ENCODE assay signal across 21 cellular contexts in the genomic region with DNA sequence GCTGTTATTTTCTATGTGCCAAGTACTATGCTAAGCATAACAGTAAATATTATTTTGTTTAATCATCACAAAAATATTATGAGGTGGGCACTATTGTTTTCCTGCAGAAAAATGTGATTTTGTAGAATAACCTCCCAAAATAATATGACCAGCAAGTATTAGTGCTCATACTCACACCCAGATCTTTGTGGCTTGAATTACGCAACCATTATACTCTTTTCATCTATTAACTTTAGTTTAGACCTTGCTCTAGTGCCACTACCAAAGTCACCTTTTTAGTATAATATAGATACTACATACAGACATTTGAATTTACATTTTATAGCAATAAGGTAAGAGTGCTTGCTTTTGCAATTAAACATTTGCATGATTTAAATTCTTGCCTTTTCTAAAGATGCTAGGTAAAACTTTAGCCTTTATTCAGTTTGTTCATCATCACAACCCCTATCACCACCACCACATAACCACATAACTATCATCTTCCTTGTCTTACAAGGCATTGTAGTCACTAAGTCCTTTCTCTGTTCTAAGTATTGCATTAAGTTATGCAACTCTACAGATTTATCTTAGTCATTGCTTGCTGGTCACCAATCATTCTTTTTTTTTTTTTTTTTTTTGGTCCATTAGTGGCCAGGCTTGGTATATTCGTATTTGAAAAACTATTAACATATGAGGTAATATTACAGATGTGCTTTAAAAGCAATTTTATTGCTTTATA.
DNase-seq lines count a peak whose midpoint lies in the region; ATAC-seq and TF ChIP-seq lines count a peak whose summit lies in the region.
"Had no signal": no experiment of that assay in that cellular context is flagged by ENCODE, and none has a peak within 500 bp of the region (broad histone marks: within the 10 kb centered on the region; RNA-seq: fewer than 3 reads in every experiment).

No MANE protein-coding gene starts in this region.

- H3K4ac ChIP-seq in trophoblast cell (ENCODE audit: low read depth, low read length): no peak overlapping the region

- no peak overlapping the region for H4K8ac ChIP-seq in trophoblast cell (ENCODE audit: low read depth, low read length)

- DNase-seq in HS-5 (ENCODE audit: low read depth) (peak; percentile 2), NOMO-1 (lab: John Stamatoyannopoulos, UW; ENCODE audit: unreplicated experiment in 2 of 2) (peak; percentile 81 to 93), choroid plexus epithelial cell (ENCODE audit: low read depth) (peak; percentile 0), trophoblast cell (peak; percentile 12 to 35), KG1 (lab: John Stamatoyannopoulos, UW) (no peak), NCI-H1417 (lab: John Stamatoyannopoulos, UW) (no peak)
- no peak for DNase-seq in activated CD4-positive, alpha-beta T cell treated with anti-CD3 and anti-CD28 coated beads for 4 hours
- DNase-seq: activated CD4-positive, alpha-beta T cell treated with anti-CD3 and anti-CD28 coated beads, Interleukin-2, amount 10 ng/mL, durations not matched to agents 7 days and 5 days; activated CD8-positive, alpha-beta memory T cell treated with anti-CD3 and anti-CD28 coated beads, Interleukin-2, amount 50 U/mL, for 4 hours; activated effector memory CD4-positive, alpha-beta T cell treated with anti-CD3 and anti-CD28 coated beads, Interleukin-2, amount 50 U/mL, for 16 hours; adrenal gland; NCI-H1105 treated with DMSO at 0.1 percent for 48 hours; NCI-H526; posterior cingulate gyrus; stimulated activated CD4-positive, alpha-beta T cell treated with anti-CD3 and anti-CD28 coated beads, Interleukin-2, amount 100 ng/mL, for 48 hours had no signal

- H3K27ac ChIP-seq in trophoblast cell (ENCODE audit: low read depth, low read length): no peak overlapping the region
- H3K27ac ChIP-seq: adrenal gland, epithelial cell of prostate, HL-60, skin epidermis had no signal

- no peaks in the 10 kb centered on the region for H3K27me3 ChIP-seq in trophoblast cell (ENCODE audit: insufficient read depth, low read length)
- H3K27me3 ChIP-seq: adrenal gland had no signal

- H3K9me3 ChIP-seq in trophoblast cell (ENCODE audit: insufficient read depth, low read depth, low read length): no peaks in the 10 kb centered on the region
- H3K9me3 ChIP-seq: adrenal gland had no signal

- ATAC-seq in GM19455 (IDR thresholded peaks at IDR 0.05; ENCODE audit: unreplicated experiment): no peak
- ATAC-seq: HCT116; natural killer cell treated with Interleukin-12 subunit alpha and Interleukin-12 subunit beta and Interleukin-15 and Interleukin-18, amount 100 ng/mL, for 72 hours had no signal

- no peaks in the 10 kb centered on the region for H3K4me1 ChIP-seq in trophoblast cell (ENCODE audit: control insufficient read depth in 1 of 2, insufficient read depth in 2 of 2, low read length in 2 of 2)
- H3K4me1 ChIP-seq: adrenal gland had no signal

- H3K4me2 ChIP-seq in trophoblast cell (ENCODE audit: low read length): no peak overlapping the region

- no peaks in the 10 kb centered on the region for H3K79me2 ChIP-seq in trophoblast cell (ENCODE audit: control insufficient read depth, insufficient read depth, low read length, poor library complexity)

- no peak overlapping the region for H2AK5ac ChIP-seq in trophoblast cell (ENCODE audit: low read length)

- no peak overlapping the region for H2BK120ac ChIP-seq in trophoblast cell (ENCODE audit: insufficient read depth, low read length, poor library complexity)

- no peaks in the 10 kb centered on the region for H3K79me1 ChIP-seq in trophoblast cell (ENCODE audit: low read length)

- no peak overlapping the region for H4K12ac ChIP-seq in trophoblast cell (ENCODE audit: low read depth, low read length)

- H3K4me3 ChIP-seq in choroid plexus epithelial cell (ENCODE audit: low read depth, low read length) (no peak overlapping the region), trophoblast cell (ENCODE audit: low read depth, low read length) (no peak overlapping the region)
- H3K4me3 ChIP-seq: adrenal gland, skin epidermis had no signal

- no peak overlapping the region for H3K14ac ChIP-seq in trophoblast cell (ENCODE audit: low read length)

- no peak overlapping the region for H4K91ac ChIP-seq in trophoblast cell (ENCODE audit: low read depth, low read length)

- no peak overlapping the region for H2BK5ac ChIP-seq in trophoblast cell (ENCODE audit: low read depth, low read length, poor library complexity)

- no peak overlapping the region for H3K9ac ChIP-seq in trophoblast cell (ENCODE audit: low read length)

- TF ChIP-seq CTCF in choroid plexus epithelial cell (conservative IDR thresholded peaks at IDR 0.05; ENCODE audit: low read depth, low read length): no peak

- no peak overlapping the region for H3K23ac ChIP-seq in trophoblast cell (ENCODE audit: low read length)

- no peak overlapping the region for H3K18ac ChIP-seq in trophoblast cell (ENCODE audit: low read length)

- H2BK12ac ChIP-seq in trophoblast cell (ENCODE audit: low read length): no peak overlapping the region

- WGBS in trophoblast cell (ENCODE audit: extremely low coverage, insufficient coverage, insufficient read length): no CpG with 5 or more reads among the region's 2 CpGs

- H2AFZ ChIP-seq in trophoblast cell (ENCODE audit: insufficient read depth, low read length, poor library complexity): no peak overlapping the region

- H3K36me3 ChIP-seq in trophoblast cell (ENCODE audit: control insufficient read depth in 1 of 2, insufficient read depth in 2 of 2, low read length in 2 of 2): no peaks in the 10 kb centered on the region
- H3K36me3 ChIP-seq: adrenal gland had no signal

Comparison
In these comparisons a context has a peak if more than half of its experiments do, and no peak if none do; other contexts are left out.
1. DNase-seq: peak in HS-5 (single experiment), NOMO-1 (2 of 2), choroid plexus epithelial cell (single experiment) and trophoblast cell (2 of 2); none in KG1 (single experiment), NCI-H1417 (0 of 3) and activated CD4-positive, alpha-beta T cell treated with anti-CD3 and anti-CD28 coated beads for 4 hours (0 of 2).